Comparison of ENCODE assay signal across 31 cellular contexts in genomic region chr3:168540726-168541125, GRCh38.
"Had no signal": no experiment of that assay in that cellular context is flagged by ENCODE, and none has a peak within 500 bp of the region (broad histone marks: within the 10 kb centered on the region; RNA-seq: fewer than 3 reads in every experiment).

No MANE protein-coding gene starts in this region.

- DNase-seq: Karpas-422, MM.1S, MV-4-11, NCI-H1092, NCI-H1105, NCI-H1436, NCI-H146, NCI-H1694, NCI-H187, NCI-H1930, NCI-H2029 treated with DMSO at 0.1 percent for 48 hours, NCI-H2107, NCI-H2171, NCI-H226, NCI-H446 treated with DMSO at 0.1 percent for 48 hours, NCI-H510A, NCI-H524, NCI-H526, NCI-H748 treated with DMSO at 0.1 percent for 48 hours, NCI-H82, PC-9, SHP77, SIG-M5, SJCRH30 had no signal

- H3K4me3 ChIP-seq: PC-9, SJCRH30, SK-N-MC had no signal

- H3K4me2 ChIP-seq: KMS-11, PC-9 had no signal

- H3K27ac ChIP-seq: KMS-11, PC-9, RWPE1, SJCRH30, SK-N-MC had no signal

- H3K27me3 ChIP-seq: SJCRH30 had no signal

- H2AFZ ChIP-seq: PC-9 had no signal

- H3K4me1 ChIP-seq: SJCRH30 had no signal

- FAIRE-seq: RCC 7860 had no signal

- H3K36me3 ChIP-seq: SJCRH30 had no signal

- H3K9me3 ChIP-seq: SJCRH30 had no signal

- ATAC-seq: Panc1, Right ventricle myocardium inferior, SK-N-SH treated with all-trans-retinoic acid at 6 μM for 48 hours had no signal

- H3K9ac ChIP-seq: KMS-11 had no signal
